In genomic region chr14:55000381-55000780, GRCh38 we compare ENCODE assay signal across 21 cellular contexts. TPM values are rescaled to one million over a fixed set of nuclear protein-coding genes. Genes with fewer than 3 reads are reported as not detected.
DNase-seq lines count a peak whose midpoint lies in the region; ATAC-seq and TF ChIP-seq lines count a peak whose summit lies in the region.
"Had no signal": no experiment of that assay in that cellular context is flagged by ENCODE, and none has a peak within 500 bp of the region (broad histone marks: within the 10 kb centered on the region; RNA-seq: fewer than 3 reads in every experiment).

No MANE protein-coding gene starts in this region.

- H3K9me3 Mint-ChIP-seq in CD8-positive, alpha-beta memory T cell: no peaks in the 10 kb centered on the region
- H3K9me3 Mint-ChIP-seq: activated CD8-positive, alpha-beta T cell treated with anti-CD3 and anti-CD28 coated beads for 36 hours; activated naive CD8-positive, alpha-beta T cell treated with anti-CD3 and anti-CD28 coated beads, Interleukin-2, amount 10 ng/mL, durations not matched to agents 7 days and 5 days; nephron had no signal

- no peaks in the 10 kb centered on the region for H3K4me1 ChIP-seq in CD8-positive, alpha-beta memory T cell (ENCODE audit: insufficient read depth, low read length)
- H3K4me1 ChIP-seq in adipocyte (ENCODE audit: control insufficient read depth, insufficient read depth, low read length) (no peaks in the 10 kb centered on the region), colonic mucosa (no peaks in the 10 kb centered on the region)
- H3K4me1 ChIP-seq: gastroesophageal sphincter had no signal

- CTCF ChIA-PET in CD8-positive, alpha-beta memory T cell (lab: Charles Lee): no interaction called here

- H3K27me3 ChIP-seq in CD8-positive, alpha-beta memory T cell (ENCODE audit: insufficient read depth, low read length, poor library complexity, severe bottlenecking): no peaks in the 10 kb centered on the region
- H3K27me3 ChIP-seq in adipocyte (replicated peaks; ENCODE audit: control insufficient read depth, insufficient read depth, low read length) (no peaks in the 10 kb centered on the region), colonic mucosa (no peaks in the 10 kb centered on the region)
- H3K27me3 ChIP-seq: gastroesophageal sphincter, MG63 had no signal

- H3K36me3 ChIP-seq in CD8-positive, alpha-beta memory T cell (ENCODE audit: insufficient read depth, low read length): no peaks in the 10 kb centered on the region
- peaks cover 3% of the 10 kb centered on the region for H3K36me3 ChIP-seq in adipocyte (ENCODE audit: control insufficient read depth, insufficient read depth, low read length, severe bottlenecking)
- no peaks in the 10 kb centered on the region for H3K36me3 ChIP-seq in colonic mucosa

- POLR2A ChIA-PET in CD8-positive, alpha-beta memory T cell (lab: Charles Lee): no interaction called here

- H3K9ac ChIP-seq in adipocyte (ENCODE audit: low read length) (no peak overlapping the region), colonic mucosa (ENCODE audit: low read depth in 2 of 2, low read length in 2 of 2) (no peak overlapping the region)

- peak overlapping the region in 2 of 7 donors; percentile 0 to 30 for H3K4me3 Mint-ChIP-seq in CD8-positive, alpha-beta memory T cell
- H3K4me3 Mint-ChIP-seq: activated CD8-positive, alpha-beta T cell treated with anti-CD3 and anti-CD28 coated beads for 36 hours; activated naive CD8-positive, alpha-beta T cell treated with anti-CD3 and anti-CD28 coated beads, Interleukin-2, amount 10 ng/mL, durations not matched to agents 7 days and 5 days; nephron had no signal

- peaks cover 0 to 15% (median 7%) of the 10 kb centered on the region in 3 donors for H3K4me1 Mint-ChIP-seq in CD8-positive, alpha-beta memory T cell
- H3K4me1 Mint-ChIP-seq: nephron had no signal

- no peak for TF ChIP-seq CTCF in NB4 (IDR thresholded peaks at IDR 0.05; ENCODE audit: low read depth, low read length)
- TF ChIP-seq CTCF in colonic mucosa (IDR thresholded peaks at IDR 0.05): no peak

- no peak for TF ChIP-seq POLR2A in NB4 (IDR thresholded peaks at IDR 0.05; ENCODE audit: extremely low read depth, insufficient read length)
- no peak for TF ChIP-seq POLR2A in GM18505 (IDR thresholded peaks at IDR 0.05; ENCODE audit: borderline replicate concordance, extremely low read depth, insufficient read depth, insufficient read length)

- no peaks in the 10 kb centered on the region for H3K9me3 ChIP-seq in CD8-positive, alpha-beta memory T cell (ENCODE audit: low read length)
- H3K9me3 ChIP-seq in adipocyte (ENCODE audit: control insufficient read depth, low read length) (no peaks in the 10 kb centered on the region), colonic mucosa (no peaks in the 10 kb centered on the region)
- H3K9me3 ChIP-seq: gastroesophageal sphincter, MG63 had no signal

- H3K27ac Mint-ChIP-seq in CD8-positive, alpha-beta memory T cell: peak overlapping the region in 6 of 8 donors; percentile 6 to 82 (median 62)
- H3K27ac Mint-ChIP-seq: activated CD8-positive, alpha-beta T cell treated with anti-CD3 and anti-CD28 coated beads for 36 hours; activated naive CD8-positive, alpha-beta T cell treated with anti-CD3 and anti-CD28 coated beads, Interleukin-2, amount 10 ng/mL, durations not matched to agents 7 days and 5 days; nephron had no signal

- no peak overlapping the region for H3K27ac ChIP-seq in CD8-positive, alpha-beta memory T cell (ENCODE audit: low read depth, low read length)
- H3K27ac ChIP-seq in colonic mucosa: no peak overlapping the region
- H3K27ac ChIP-seq: gastroesophageal sphincter, WERI-Rb-1 had no signal

- peak in 1 of 5 donors; percentile 21 for DNase-seq in CD8-positive, alpha-beta memory T cell
- DNase-seq in NB4 (ENCODE audit: low read depth) (peak; percentile 81), adipocyte (ENCODE audit: low read depth) (peak; percentile 71), fibroblast of the conjunctiva (ENCODE audit: low read depth) (peak; percentile 3), colonic mucosa (no peak)
- DNase-seq: activated CD8-positive, alpha-beta T cell treated with anti-CD3 and anti-CD28 coated beads for 36 hours; activated naive CD8-positive, alpha-beta T cell treated with anti-CD3 and anti-CD28 coated beads, Interleukin-2, amount 10 ng/mL, durations not matched to agents 7 days and 5 days; activated T-cell treated with anti-CD3 and anti-CD28 coated beads, Interleukin-2, amount 50 U/mL, for 48 hours; cerebellar nuclear complex; GOT3; MG63; NCI-H2081; NCI-H524; stimulated activated CD4-positive, alpha-beta T cell treated with anti-CD3 and anti-CD28 coated beads, Interleukin-15, amount 100 ng/mL, for 24 hours; stimulated activated naive CD8-positive, alpha-beta T cell treated with anti-CD3 and anti-CD28 coated beads, Interleukin-15, Interleukin-2, amounts not matched to agents 100 U/mL and 50 U/mL, for 24 hours; WERI-Rb-1 had no signal

- no peaks in the 10 kb centered on the region for H3K27me3 Mint-ChIP-seq in CD8-positive, alpha-beta memory T cell
- H3K27me3 Mint-ChIP-seq: activated CD8-positive, alpha-beta T cell treated with anti-CD3 and anti-CD28 coated beads for 36 hours; activated naive CD8-positive, alpha-beta T cell treated with anti-CD3 and anti-CD28 coated beads, Interleukin-2, amount 10 ng/mL, durations not matched to agents 7 days and 5 days had no signal

- no peak for ATAC-seq in GM18505 (IDR thresholded peaks at IDR 0.05; ENCODE audit: unreplicated experiment)
- no peak for ATAC-seq in HG03565 (IDR thresholded peaks at IDR 0.05; ENCODE audit: unreplicated experiment)
- no peak for ATAC-seq in HG03097 (IDR thresholded peaks at IDR 0.05; ENCODE audit: low FRiP score, unreplicated experiment)
- ATAC-seq: activated CD8-positive, alpha-beta T cell treated with anti-CD3 and anti-CD28 coated beads for 36 hours; gastroesophageal sphincter; stimulated activated naive CD8-positive, alpha-beta T cell treated with anti-CD3 and anti-CD28 coated beads, Interleukin-15, Interleukin-2, amounts not matched to agents 100 U/mL and 50 U/mL, for 24 hours had no signal

- H3K4me3 ChIP-seq in CD8-positive, alpha-beta memory T cell (ENCODE audit: low read length): no peak overlapping the region
- H3K4me3 ChIP-seq in NB4 (ENCODE audit: low read depth, low read length) (no peak overlapping the region), adipocyte (ENCODE audit: low read length) (no peak overlapping the region), colonic mucosa (no peak overlapping the region)
- H3K4me3 ChIP-seq: gastroesophageal sphincter, MG63 had no signal

- intact Hi-C loops in colonic mucosa (cut with DNase I): no loop called here

- H3K36me3 Mint-ChIP-seq in CD8-positive, alpha-beta memory T cell: peaks cover 5 to 9% (median 9%) of the 10 kb centered on the region in 3 donors

RNA-seq across cellular contexts. Expression of gene WDHD1, which starts 26.5 kb away (rescaled TPM):
- 10 to 100 TPM; 56.3 to 56.6 TPM for total RNA-seq in CD8-positive, alpha-beta memory T cell
- 3.1 TPM for polyA plus RNA-seq in CD8-positive, alpha-beta memory T cell
- total RNA-seq in colonic mucosa: 10 to 100 TPM in 1 of 2 donors, 1 to 10 TPM in 1; 5.8 to 22.6 TPM

RNA-seq across cellular contexts. Expression of gene SOCS4, which starts 26.7 kb away (rescaled TPM):
- total RNA-seq in CD8-positive, alpha-beta memory T cell: 10 to 100 TPM; 38.0 to 44.8 TPM
- 2.3 TPM for polyA plus RNA-seq in CD8-positive, alpha-beta memory T cell
- 10 to 100 TPM; 15.9 to 23.7 TPM for total RNA-seq in colonic mucosa

RNA-seq across cellular contexts. Expression of gene MAPK1IP1L, which starts 51.1 kb away (rescaled TPM):
- total RNA-seq in CD8-positive, alpha-beta memory T cell: 100 to 1,000 TPM; 104 to 106 TPM
- polyA plus RNA-seq in CD8-positive, alpha-beta memory T cell: 86.8 TPM
- total RNA-seq in colonic mucosa: 10 to 100 TPM; 79.8 to 83.2 TPM
